In the genomic region with DNA sequence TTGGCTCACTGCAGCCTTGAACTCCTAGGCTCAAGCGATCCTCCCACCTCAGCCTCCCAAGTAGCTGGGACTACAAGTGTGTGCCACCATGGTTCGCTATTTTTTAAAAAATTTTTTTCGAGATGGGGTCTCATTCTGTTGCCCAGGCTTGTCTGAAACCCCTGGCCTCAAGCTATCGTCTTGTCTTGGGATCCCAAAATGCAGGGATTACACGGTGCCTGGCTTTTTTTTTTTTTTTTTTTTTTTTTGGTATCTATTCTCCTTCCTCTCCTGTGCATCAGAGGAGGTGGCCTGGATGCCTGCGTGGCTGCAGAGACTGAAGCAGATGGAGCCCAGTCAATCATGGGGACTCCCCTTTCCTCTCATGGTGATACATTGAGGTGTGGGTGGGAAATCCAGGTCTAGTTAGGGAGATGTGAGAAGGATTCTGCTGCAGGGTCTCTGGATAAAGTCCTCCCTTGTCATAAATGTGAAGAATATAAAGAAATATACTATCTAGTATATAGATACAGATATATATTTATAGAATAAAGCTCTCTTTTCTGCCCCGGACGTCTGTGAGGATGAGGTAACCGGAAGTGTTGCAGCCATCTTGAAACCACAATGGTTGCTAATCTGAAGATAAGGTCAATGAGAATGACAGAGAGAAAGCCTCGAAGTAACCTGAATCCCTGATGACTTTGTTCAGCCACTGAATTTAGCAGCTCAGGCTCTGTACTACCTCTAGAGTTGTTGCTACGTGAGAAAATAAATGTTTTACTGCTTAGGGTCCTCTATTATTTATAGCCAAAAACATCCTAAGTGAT, we compare ENCODE assay signal across 8 cellular contexts. TPM values are rescaled to one million over a fixed set of nuclear protein-coding genes. Genes with fewer than 3 reads are reported as not detected.
A peak's percentile ranks its signal among the peaks of the same experiment; 100 is the strongest.
DNase-seq lines count a peak whose midpoint lies in the region; TF ChIP-seq lines count a peak whose summit lies in the region.

No MANE protein-coding gene starts in this region.

- TF ChIP-seq CTCF in HL-60 (IDR thresholded peaks at IDR 0.05; ENCODE audit: insufficient read depth, low read length) (no peak), type B pancreatic cell (conservative IDR thresholded peaks at IDR 0.05) (no peak)

- no peaks in the 10 kb centered on the region for H3K36me3 Mint-ChIP-seq in activated CD4-positive, alpha-beta memory T cell treated with anti-CD3 and anti-CD28 coated beads for 36 hours
- H3K36me3 Mint-ChIP-seq in type B pancreatic cell: no peaks in the 10 kb centered on the region

- no peaks in the 10 kb centered on the region for H3K27me3 ChIP-seq in HL-60 (ENCODE audit: insufficient read depth, poor library complexity, severe bottlenecking)

- CTCF ChIA-PET in activated CD4-positive, alpha-beta memory T cell treated with anti-CD3 and anti-CD28 coated beads for 36 hours (lab: Charles Lee): interaction anchor here (0.6 kb wide), 1 partner anchor 604 kb away, joined by 3 read pairs; no protein-coding TSS in a partner anchor

- intact Hi-C loops in activated CD4-positive, alpha-beta memory T cell treated with anti-CD3 and anti-CD28 coated beads for 36 hours (cut with micrococcal nuclease): loop anchor here (1.0 kb wide), 2 partner anchors 39 to 181 kb away; partner anchors contain the start of gene GLUL

- H3K4me3 Mint-ChIP-seq in activated CD4-positive, alpha-beta memory T cell treated with anti-CD3 and anti-CD28 coated beads for 36 hours: no peak overlapping the region
- H3K4me3 Mint-ChIP-seq in type B pancreatic cell: no peak overlapping the region

- no peak overlapping the region for H3K27ac Mint-ChIP-seq in activated CD4-positive, alpha-beta memory T cell treated with anti-CD3 and anti-CD28 coated beads for 36 hours
- H3K27ac Mint-ChIP-seq in type B pancreatic cell: no peak overlapping the region

- H3K4me3 ChIP-seq in HL-60 (replicated peaks; ENCODE audit: insufficient read depth, low read length): no peak overlapping the region

- POLR2A ChIA-PET in activated CD4-positive, alpha-beta memory T cell treated with anti-CD3 and anti-CD28 coated beads for 36 hours (lab: Charles Lee): no interaction called here

- H3K27me3 Mint-ChIP-seq in activated CD4-positive, alpha-beta memory T cell treated with anti-CD3 and anti-CD28 coated beads for 36 hours: no peaks in the 10 kb centered on the region
- H3K27me3 Mint-ChIP-seq in type B pancreatic cell: no peaks in the 10 kb centered on the region

- H3K9me3 Mint-ChIP-seq in activated CD4-positive, alpha-beta memory T cell treated with anti-CD3 and anti-CD28 coated beads for 36 hours: no peaks in the 10 kb centered on the region
- no peaks in the 10 kb centered on the region for H3K9me3 Mint-ChIP-seq in type B pancreatic cell

- peaks cover 22% of the 10 kb centered on the region for H3K4me1 Mint-ChIP-seq in activated CD4-positive, alpha-beta memory T cell treated with anti-CD3 and anti-CD28 coated beads for 36 hours (ENCODE audit: low read depth)
- H3K4me1 Mint-ChIP-seq in type B pancreatic cell (ENCODE audit: unreplicated experiment): no peaks in the 10 kb centered on the region

- peak; percentile 17 for DNase-seq in NK-92 treated with Interleukin-12 subunit alpha and Interleukin-12 subunit beta, amount 100 ng/mL, for 24 hours (lab: John Stamatoyannopoulos, UW)
- DNase-seq in NK-92 (lab: John Stamatoyannopoulos, UW; ENCODE audit: unreplicated experiment) (no peak), HL-60 (ENCODE audit: low read depth in 1 of 2, low spot score in 1 of 2) (peak; percentile 45 to 87), occipital lobe (lab: John Stamatoyannopoulos, UW) (no peak), NCI-H69 (lab: John Stamatoyannopoulos, UW) (no peak), type B pancreatic cell (ENCODE audit: extremely low spot score, unreplicated experiment) (no peak)
- DNase-seq in activated CD4-positive, alpha-beta memory T cell treated with anti-CD3 and anti-CD28 coated beads for 36 hours: peak; percentile 62
- peak; percentile 10 for DNase-seq in stimulated activated CD8-positive, alpha-beta memory T cell treated with anti-CD3 and anti-CD28 coated beads, Interleukin-12 subunit alpha, Interleukin-12 subunit beta, amount 100 ng/mL, for 1 hour (ENCODE audit: low read depth)

- H3K27ac ChIP-seq in HL-60 (replicated peaks): 0 out of 2 replicates have a peak overlapping the region, but pooled peaks have one; percentile 35

RNA-seq across cellular contexts. Expression of gene RGSL1, which starts 19.5 kb away (rescaled TPM):
- total RNA-seq in activated CD4-positive, alpha-beta memory T cell treated with anti-CD3 and anti-CD28 coated beads for 36 hours: not detected
- total RNA-seq in occipital lobe (not detected), type B pancreatic cell (ENCODE audit: low replicate concordance) (not detected in 2 replicates)

RNA-seq across cellular contexts. Expression of gene TEDDM1, which starts 30.0 kb away (rescaled TPM):
- not detected for total RNA-seq in activated CD4-positive, alpha-beta memory T cell treated with anti-CD3 and anti-CD28 coated beads for 36 hours
- total RNA-seq in occipital lobe (not detected), type B pancreatic cell (ENCODE audit: low replicate concordance) (not detected in 2 replicates)

RNA-seq across cellular contexts. Expression of gene GLUL, which starts 38.9 kb away (rescaled TPM):
- total RNA-seq in activated CD4-positive, alpha-beta memory T cell treated with anti-CD3 and anti-CD28 coated beads for 36 hours: 10 to 100 TPM; 61.3 to 63.9 TPM
- 264 TPM for total RNA-seq in occipital lobe
- 476 and 545 TPM in 2 replicates for total RNA-seq in type B pancreatic cell (ENCODE audit: low replicate concordance)

Comparison
In these comparisons a context has a peak if more than half of its experiments do, and no peak if none do; other contexts are left out.
1. DNase-seq: peak in NK-92 treated with Interleukin-12 subunit alpha and Interleukin-12 subunit beta, amount 100 ng/mL, for 24 hours (single experiment), HL-60 (2 of 2), activated CD4-positive, alpha-beta memory T cell treated with anti-CD3 and anti-CD28 coated beads for 36 hours (single experiment) and stimulated activated CD8-positive, alpha-beta memory T cell treated with anti-CD3 and anti-CD28 coated beads, Interleukin-12 subunit alpha, Interleukin-12 subunit beta, amount 100 ng/mL, for 1 hour (single experiment); none in NK-92 (single experiment), occipital lobe (single experiment), NCI-H69 (single experiment) and type B pancreatic cell (single experiment).